ENCODE assay signal across 2 cellular contexts in the genomic region with DNA sequence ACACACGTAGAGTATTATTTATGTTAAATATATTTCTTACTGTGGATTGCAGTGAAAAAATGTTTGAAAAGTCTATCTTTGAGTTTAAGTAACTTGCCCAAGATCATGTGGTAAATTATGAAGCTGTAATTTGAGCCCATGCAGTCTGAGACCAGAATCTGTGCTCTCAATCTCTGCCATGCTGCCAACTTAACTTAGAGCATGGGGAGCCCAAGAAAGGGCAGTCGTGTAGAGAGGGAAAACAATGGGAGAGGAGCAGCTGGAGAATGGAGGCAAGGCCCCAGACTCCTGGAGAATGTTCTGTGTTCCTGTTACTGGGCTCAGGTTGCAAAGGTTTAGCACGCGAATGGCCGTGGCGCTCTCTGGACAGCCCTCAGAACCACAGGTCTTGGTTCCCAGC.
TF ChIP-seq lines count a peak whose summit lies in the region.

No MANE protein-coding gene starts in this region.

TF ChIP-seq in A549, 52 proteins besides CTCF, POLR2A, EP300 and RAD21:
- TF ChIP-seq JUNB (IDR thresholded peaks at IDR 0.05) (no peak), FOSL2 (IDR thresholded peaks at IDR 0.05) (no peak), FOSL2 (CRISPR knock-in tag; IDR thresholded peaks at IDR 0.05) (no peak), FOSB (CRISPR knock-in tag; IDR thresholded peaks at IDR 0.05) (no peak), RARB (CRISPR knock-in tag; IDR thresholded peaks at IDR 0.05) (no peak), HOXB13 (CRISPR knock-in tag; IDR thresholded peaks at IDR 0.05; ENCODE audit: low read depth) (no peak), MYC (IDR thresholded peaks at IDR 0.05; ENCODE audit: borderline replicate concordance, low read length) (no peak), NPAS2 (CRISPR knock-in tag; IDR thresholded peaks at IDR 0.05; ENCODE audit: borderline replicate concordance) (no peak), CBX8 (IDR thresholded peaks at IDR 0.05) (no peak), BHLHE40 (IDR thresholded peaks at IDR 0.05; ENCODE audit: low read depth, low read length) (no peak), CHD4 (IDR thresholded peaks at IDR 0.05; ENCODE audit: borderline replicate concordance) (no peak), HOXB5 (CRISPR knock-in tag; IDR thresholded peaks at IDR 0.05) (no peak), TFCP2L1 (CRISPR knock-in tag; IDR thresholded peaks at IDR 0.05) (no peak), SMC3 (IDR thresholded peaks at IDR 0.05) (no peak)
TF ChIP-seq in A549: peak in this region for 0.

TF ChIP-seq in IMR-90, 13 proteins besides CTCF, POLR2A, EP300 and RAD21:
- TF ChIP-seq BHLHE40 (IDR thresholded peaks at IDR 0.05; ENCODE audit: low read depth, low read length): no peak
- TF ChIP-seq MXI1 (IDR thresholded peaks at IDR 0.05; ENCODE audit: borderline replicate concordance, low read depth, low read length): no peak
- no peak for TF ChIP-seq SMC3 (IDR thresholded peaks at IDR 0.05; ENCODE audit: low read depth, low read length)
- no peak for TF ChIP-seq MAFK (IDR thresholded peaks at IDR 0.05; ENCODE audit: low read depth, low read length)
- TF ChIP-seq RCOR1 (IDR thresholded peaks at IDR 0.05; ENCODE audit: insufficient replicate concordance, low read length): no peak
TF ChIP-seq in IMR-90: peak in this region for 0.
